In the genomic region with DNA sequence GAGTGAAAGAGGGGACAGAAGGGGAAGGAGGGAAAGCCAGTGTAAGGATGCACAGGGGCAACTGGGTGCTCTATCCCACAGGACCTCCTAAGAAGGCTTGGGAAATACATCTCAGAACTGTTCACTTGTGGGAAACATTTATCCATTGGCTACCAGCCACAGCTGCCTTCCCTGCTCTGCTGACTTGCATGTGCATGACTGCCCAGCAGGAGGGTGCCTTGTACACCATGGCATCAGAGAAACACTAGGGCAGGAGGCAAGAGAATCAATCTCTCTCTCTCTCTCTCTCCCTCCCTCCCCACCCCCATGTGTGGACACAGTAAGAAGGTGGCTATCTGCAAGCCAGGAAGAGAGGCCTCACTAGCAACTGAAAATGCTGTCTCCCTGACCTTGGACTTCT, we compare ENCODE assay signal across 12 cellular contexts.
A peak's percentile ranks its signal among the peaks of the same experiment; 100 is the strongest.
DNase-seq lines count a peak whose midpoint lies in the region; ATAC-seq and TF ChIP-seq lines count a peak whose summit lies in the region.
"Had no signal": no experiment of that assay in that cellular context is flagged by ENCODE, and none has a peak within 500 bp of the region (broad histone marks: within the 10 kb centered on the region; RNA-seq: fewer than 3 reads in every experiment).

No MANE protein-coding gene starts in this region.

- DNase-seq in activated T-cell treated with anti-CD3 and anti-CD28 coated beads, Interleukin-2, amount 50 U/mL, for 24 hours: no peak
- DNase-seq in activated T-cell treated with anti-CD3 and anti-CD28 coated beads, Interleukin-2, amount 50 U/mL, for 72 hours: no peak
- peak; percentile 67 for DNase-seq in MG63
- DNase-seq in chondrocyte (ENCODE audit: low spot score): no peak
- peak; percentile 78 for DNase-seq in renal cortical epithelial cell (ENCODE audit: low read depth)
- DNase-seq in natural killer cell: no peak
- DNase-seq: DMS79 treated with DMSO at 0.1 percent for 48 hours; stimulated activated naive B cell treated with anti-CD40 and anti-IgM and Interleukin-4, amounts not matched to agents 10 μg/mL and 1 μg/mL and 100 μg/mL, for 72 hours had no signal

- no peaks in the 10 kb centered on the region for H3K27me3 ChIP-seq in MG63

- no peak overlapping the region for H3K4me3 Mint-ChIP-seq in activated T-cell treated with anti-CD3 and anti-CD28 coated beads, Interleukin-2, amount 50 U/mL, for 24 hours
- no peak overlapping the region for H3K4me3 Mint-ChIP-seq in activated T-cell treated with anti-CD3 and anti-CD28 coated beads, Interleukin-2, amount 50 U/mL, for 72 hours
- H3K4me3 Mint-ChIP-seq in chondrocyte (ENCODE audit: unreplicated experiment) (no peak overlapping the region), natural killer cell (no peak overlapping the region)
- H3K4me3 Mint-ChIP-seq: stimulated activated naive B cell treated with anti-CD40 and anti-IgM and Interleukin-4, amounts not matched to agents 10 μg/mL and 1 μg/mL and 100 μg/mL, for 72 hours; T-helper 1 cell treated with Interleukin-12 subunit alpha and Interleukin-12 subunit beta and Interleukin-4 antibody, amounts not matched to agents 30 μg/mL and 1 μg/mL, for 36 hours had no signal

- peak; percentile 64 for TF ChIP-seq CTCF in chondrocyte (IDR thresholded peaks at IDR 0.05)
- TF ChIP-seq CTCF in natural killer cell (IDR thresholded peaks at IDR 0.05): no peak

- no peaks in the 10 kb centered on the region for H3K27me3 Mint-ChIP-seq in activated T-cell treated with anti-CD3 and anti-CD28 coated beads, Interleukin-2, amount 50 U/mL, for 24 hours
- H3K27me3 Mint-ChIP-seq in activated T-cell treated with anti-CD3 and anti-CD28 coated beads, Interleukin-2, amount 50 U/mL, for 72 hours (ENCODE audit: low read depth): no peaks in the 10 kb centered on the region
- no peaks in the 10 kb centered on the region for H3K27me3 Mint-ChIP-seq in chondrocyte (ENCODE audit: low read depth)
- H3K27me3 Mint-ChIP-seq in natural killer cell (ENCODE audit: low read depth in 2 of 2): no peaks in the 10 kb centered on the region
- H3K27me3 Mint-ChIP-seq: stimulated activated naive B cell treated with anti-CD40 and anti-IgM and Interleukin-4, amounts not matched to agents 10 μg/mL and 1 μg/mL and 100 μg/mL, for 72 hours had no signal

- no peaks in the 10 kb centered on the region for H3K9me3 Mint-ChIP-seq in activated T-cell treated with anti-CD3 and anti-CD28 coated beads, Interleukin-2, amount 50 U/mL, for 24 hours
- H3K9me3 Mint-ChIP-seq in activated T-cell treated with anti-CD3 and anti-CD28 coated beads, Interleukin-2, amount 50 U/mL, for 72 hours: no peaks in the 10 kb centered on the region
- H3K9me3 Mint-ChIP-seq in chondrocyte (ENCODE audit: low read depth) (no peaks in the 10 kb centered on the region), natural killer cell (no peaks in the 10 kb centered on the region)
- H3K9me3 Mint-ChIP-seq: stimulated activated naive B cell treated with anti-CD40 and anti-IgM and Interleukin-4, amounts not matched to agents 10 μg/mL and 1 μg/mL and 100 μg/mL, for 72 hours; T-helper 1 cell treated with Interleukin-12 subunit alpha and Interleukin-12 subunit beta and Interleukin-4 antibody, amounts not matched to agents 30 μg/mL and 1 μg/mL, for 36 hours had no signal

- ATAC-seq in activated T-cell treated with anti-CD3 and anti-CD28 coated beads, Interleukin-2, amount 50 U/mL, for 72 hours (replicated peaks in 1 of 2): no peak
- ATAC-seq in HG03469 (IDR thresholded peaks at IDR 0.05; ENCODE audit: unreplicated experiment): no peak
- ATAC-seq in GM18868 (IDR thresholded peaks at IDR 0.05; ENCODE audit: unreplicated experiment): no peak
- ATAC-seq in natural killer cell: no peak

- intact Hi-C loops in natural killer cell (cut with micrococcal nuclease): no loop called here

- peak overlapping the region; percentile 37 for H3K27ac Mint-ChIP-seq in activated T-cell treated with anti-CD3 and anti-CD28 coated beads, Interleukin-2, amount 50 U/mL, for 24 hours
- no peak overlapping the region for H3K27ac Mint-ChIP-seq in activated T-cell treated with anti-CD3 and anti-CD28 coated beads, Interleukin-2, amount 50 U/mL, for 72 hours
- H3K27ac Mint-ChIP-seq in chondrocyte (ENCODE audit: unreplicated experiment) (peak overlapping the region; percentile 67), natural killer cell (no peak overlapping the region)
- H3K27ac Mint-ChIP-seq: progenitor cell of endocrine pancreas; stimulated activated naive B cell treated with anti-CD40 and anti-IgM and Interleukin-4, amounts not matched to agents 10 μg/mL and 1 μg/mL and 100 μg/mL, for 72 hours; T-helper 1 cell treated with Interleukin-12 subunit alpha and Interleukin-12 subunit beta and Interleukin-4 antibody, amounts not matched to agents 30 μg/mL and 1 μg/mL, for 36 hours had no signal

- H3K4me1 Mint-ChIP-seq in activated T-cell treated with anti-CD3 and anti-CD28 coated beads, Interleukin-2, amount 50 U/mL, for 24 hours (ENCODE audit: low read depth): peaks cover 64% of the 10 kb centered on the region
- peaks cover 52% of the 10 kb centered on the region for H3K4me1 Mint-ChIP-seq in activated T-cell treated with anti-CD3 and anti-CD28 coated beads, Interleukin-2, amount 50 U/mL, for 72 hours (ENCODE audit: low read depth)
- peaks cover 25% of the 10 kb centered on the region for H3K4me1 Mint-ChIP-seq in chondrocyte (ENCODE audit: low read depth)
- H3K4me1 Mint-ChIP-seq in natural killer cell: peaks cover 1 to 5% of the 10 kb centered on the region in 2 donors

- no peaks in the 10 kb centered on the region for H3K9me3 ChIP-seq in MG63

- no peaks in the 10 kb centered on the region; the same call in 1 of the 2 replicates for H3K36me3 ChIP-seq in MG63

- H3K36me3 Mint-ChIP-seq in activated T-cell treated with anti-CD3 and anti-CD28 coated beads, Interleukin-2, amount 50 U/mL, for 24 hours (ENCODE audit: low read depth): peaks cover 2% of the 10 kb centered on the region
- no peaks in the 10 kb centered on the region for H3K36me3 Mint-ChIP-seq in activated T-cell treated with anti-CD3 and anti-CD28 coated beads, Interleukin-2, amount 50 U/mL, for 72 hours (ENCODE audit: insufficient read depth in 2 of 2)
- H3K36me3 Mint-ChIP-seq in chondrocyte (ENCODE audit: low read depth): no peaks in the 10 kb centered on the region
- no peaks in the 10 kb centered on the region for H3K36me3 Mint-ChIP-seq in natural killer cell
- H3K36me3 Mint-ChIP-seq: stimulated activated naive B cell treated with anti-CD40 and anti-IgM and Interleukin-4, amounts not matched to agents 10 μg/mL and 1 μg/mL and 100 μg/mL, for 72 hours had no signal

- no peak overlapping the region for H3K4me3 ChIP-seq in MG63

Comparison
In these comparisons a context has a peak if more than half of its experiments do, and no peak if none do; other contexts are left out.
1. H3K27ac Mint-ChIP-seq: peak in activated T-cell treated with anti-CD3 and anti-CD28 coated beads, Interleukin-2, amount 50 U/mL, for 24 hours (single experiment) and chondrocyte (single experiment); none in activated T-cell treated with anti-CD3 and anti-CD28 coated beads, Interleukin-2, amount 50 U/mL, for 72 hours (single experiment) and natural killer cell (0 of 2).
2. DNase-seq: peak in MG63 (single experiment) and renal cortical epithelial cell (single experiment); none in activated T-cell treated with anti-CD3 and anti-CD28 coated beads, Interleukin-2, amount 50 U/mL, for 24 hours (single experiment), activated T-cell treated with anti-CD3 and anti-CD28 coated beads, Interleukin-2, amount 50 U/mL, for 72 hours (0 of 2), chondrocyte (single experiment) and natural killer cell (single experiment).